8 cellular contexts compared by ENCODE assay signal in genomic region chr1:109619405-109619654, GRCh38. TPM values are rescaled to one million over a fixed set of nuclear protein-coding genes. Genes with fewer than 3 reads are reported as not detected.
DNase-seq lines count a peak whose midpoint lies in the region; ATAC-seq and TF ChIP-seq lines count a peak whose summit lies in the region.

GNAT2 (minus strand) TSS chr1:109619616; CDS start chr1:109612870, 6,746 bp downstream.

- peak within 1 kb of the TSS; percentile 96 for H3K4me3 Mint-ChIP-seq in neural crest cell

- H3K9me3 Mint-ChIP-seq in neural crest cell = no peaks in the 10 kb centered on the region

- TF ChIP-seq CTCF in C4-2B (conservative IDR thresholded peaks at IDR 0.05) (no peak), neural crest cell (conservative IDR thresholded peaks at IDR 0.05) (no peak)

- H3K36me3 Mint-ChIP-seq in neural crest cell (ENCODE audit: low read depth) = no peaks in the 10 kb centered on the region

- no peak for DNase-seq in MG63
- no peak for DNase-seq in effector memory CD4-positive, alpha-beta T cell
- no peak for DNase-seq in neural crest cell (ENCODE audit: low read depth, low spot score)
- DNase-seq in stimulated activated CD4-positive, alpha-beta T cell treated with anti-CD3 and anti-CD28 coated beads, Interleukin-4, amount 100 ng/mL, for 4 hours = no peak
- DNase-seq in medulla oblongata (ENCODE audit: extremely low spot score) = no peak

- H3K4me1 Mint-ChIP-seq in neural crest cell = peaks cover 63% of the 10 kb centered on the region

- H3K36me3 ChIP-seq in MG63 = peaks cover 20% of the 10 kb centered on the region
- H3K36me3 ChIP-seq in effector memory CD4-positive, alpha-beta T cell (ENCODE audit: control insufficient read depth, insufficient read depth, low read length) = no peaks in the 10 kb centered on the region

- H3K27me3 ChIP-seq in MG63 = no peaks in the 10 kb centered on the region
- no peaks in the 10 kb centered on the region for H3K27me3 ChIP-seq in effector memory CD4-positive, alpha-beta T cell (replicated peaks; ENCODE audit: control insufficient read depth, insufficient read depth, low read length, poor library complexity, severe bottlenecking)

- no peaks in the 10 kb centered on the region for H3K9me3 ChIP-seq in MG63
- no peaks in the 10 kb centered on the region for H3K9me3 ChIP-seq in effector memory CD4-positive, alpha-beta T cell (ENCODE audit: control insufficient read depth, low read length)

- peak within 1 kb of the TSS; percentile 96 for H3K27ac ChIP-seq in C4-2B
- H3K27ac ChIP-seq in effector memory CD4-positive, alpha-beta T cell (ENCODE audit: insufficient read depth, low read length, poor library complexity, severe bottlenecking) = peak within 1 kb of the TSS; percentile 97

- peak within 1 kb of the TSS; percentile 90 for H3K4me3 ChIP-seq in MG63
- peak within 1 kb of the TSS; percentile 78 for H3K4me3 ChIP-seq in effector memory CD4-positive, alpha-beta T cell (ENCODE audit: insufficient read depth, low read depth, low read length, poor library complexity, severe bottlenecking)

- no peak for ATAC-seq in HG03159 (IDR thresholded peaks at IDR 0.05; ENCODE audit: unreplicated experiment)
- ATAC-seq in GM19397 (IDR thresholded peaks at IDR 0.05; ENCODE audit: unreplicated experiment) = no peak

- H3K4me1 ChIP-seq in effector memory CD4-positive, alpha-beta T cell (ENCODE audit: control insufficient read depth, insufficient read depth, low read length, poor library complexity, severe bottlenecking) = peaks cover 68% of the 10 kb centered on the region

- H3K27ac Mint-ChIP-seq in neural crest cell (ENCODE audit: unreplicated experiment) = peak within 1 kb of the TSS; percentile 95

- no peaks in the 10 kb centered on the region for H3K27me3 Mint-ChIP-seq in neural crest cell (ENCODE audit: low read depth)

RNA-seq across cellular contexts. Expression of gene GNAT2, which starts in this region (rescaled TPM):
- total RNA-seq in MG63 (2014; rRNA removed; shearing (Covaris generic); ENCODE audit: low replicate concordance) = 0.10 TPM in 1 of 2 replicates, not detected in the other
- total RNA-seq in neural crest cell = not detected in 2 replicates
